8 cellular contexts compared by ENCODE assay signal in the genomic region with DNA sequence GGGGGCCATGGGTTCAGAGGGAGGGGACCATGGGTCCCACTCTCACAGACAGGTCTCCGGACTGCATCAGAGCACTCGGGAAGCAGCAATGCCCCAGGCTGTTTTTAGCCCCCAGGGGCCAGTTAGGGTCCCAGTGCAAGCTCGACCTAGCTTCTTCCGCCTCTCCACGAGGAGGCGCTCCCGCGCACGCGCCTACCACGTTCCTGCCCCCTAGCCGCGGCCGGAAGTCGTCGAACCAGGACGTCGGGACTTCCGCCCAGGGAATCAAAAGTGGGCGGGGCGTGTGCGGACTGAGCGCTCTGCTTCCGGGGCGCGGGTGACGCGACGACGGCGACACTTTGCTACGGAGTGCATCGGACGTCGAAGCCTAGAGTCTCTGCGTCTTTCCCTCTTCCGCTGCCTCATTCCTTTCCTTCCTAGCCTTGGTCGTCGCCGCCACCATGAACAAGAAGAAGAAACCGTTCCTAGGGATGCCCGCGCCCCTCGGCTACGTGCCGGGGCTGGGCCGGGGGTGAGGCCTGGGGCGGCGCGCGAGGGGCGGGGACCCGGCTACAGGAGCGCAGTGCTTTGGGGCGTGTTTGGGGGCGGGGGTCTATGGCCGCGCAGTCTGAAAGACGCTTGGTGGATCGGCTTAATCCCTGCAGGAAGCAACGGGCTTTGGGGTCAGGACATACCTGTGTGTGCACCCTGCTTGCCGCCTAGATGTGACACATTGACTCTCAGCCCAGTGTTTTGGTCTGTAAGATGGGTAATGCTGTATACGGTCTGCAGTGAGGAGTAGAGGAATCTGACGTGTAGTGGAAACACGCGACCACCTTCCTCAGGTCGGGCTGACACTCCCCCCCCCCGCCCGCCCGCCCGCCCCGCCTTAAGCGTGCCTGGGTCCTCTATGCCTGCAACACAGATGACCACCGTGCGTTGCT. TPM values are rescaled to one million over a fixed set of nuclear protein-coding genes. Genes with fewer than 3 reads are reported as not detected.
DNase-seq lines count a peak whose midpoint lies in the region; ATAC-seq, FAIRE-seq and TF ChIP-seq lines count a peak whose summit lies in the region.

A gene with protein sequence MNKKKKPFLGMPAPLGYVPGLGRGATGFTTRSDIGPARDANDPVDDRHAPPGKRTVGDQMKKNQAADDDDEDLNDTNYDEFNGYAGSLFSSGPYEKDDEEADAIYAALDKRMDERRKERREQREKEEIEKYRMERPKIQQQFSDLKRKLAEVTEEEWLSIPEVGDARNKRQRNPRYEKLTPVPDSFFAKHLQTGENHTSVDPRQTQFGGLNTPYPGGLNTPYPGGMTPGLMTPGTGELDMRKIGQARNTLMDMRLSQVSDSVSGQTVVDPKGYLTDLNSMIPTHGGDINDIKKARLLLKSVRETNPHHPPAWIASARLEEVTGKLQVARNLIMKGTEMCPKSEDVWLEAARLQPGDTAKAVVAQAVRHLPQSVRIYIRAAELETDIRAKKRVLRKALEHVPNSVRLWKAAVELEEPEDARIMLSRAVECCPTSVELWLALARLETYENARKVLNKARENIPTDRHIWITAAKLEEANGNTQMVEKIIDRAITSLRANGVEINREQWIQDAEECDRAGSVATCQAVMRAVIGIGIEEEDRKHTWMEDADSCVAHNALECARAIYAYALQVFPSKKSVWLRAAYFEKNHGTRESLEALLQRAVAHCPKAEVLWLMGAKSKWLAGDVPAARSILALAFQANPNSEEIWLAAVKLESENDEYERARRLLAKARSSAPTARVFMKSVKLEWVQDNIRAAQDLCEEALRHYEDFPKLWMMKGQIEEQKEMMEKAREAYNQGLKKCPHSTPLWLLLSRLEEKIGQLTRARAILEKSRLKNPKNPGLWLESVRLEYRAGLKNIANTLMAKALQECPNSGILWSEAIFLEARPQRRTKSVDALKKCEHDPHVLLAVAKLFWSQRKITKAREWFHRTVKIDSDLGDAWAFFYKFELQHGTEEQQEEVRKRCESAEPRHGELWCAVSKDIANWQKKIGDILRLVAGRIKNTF (plus strand): TSS at position 327 of the 923 bp plus-strand sequence. CDS start 114 bp downstream, at position 441.

- WGBS in prostate gland: 2% methylated on average over 72 of the region's 75 CpGs
- WGBS in urinary bladder: under 1% methylated on average over 75 of the region's 75 CpGs

- intact Hi-C loops in T-helper 1 cell treated with Interleukin-12 subunit alpha and Interleukin-12 subunit beta and Interleukin-4 antibody, amounts not matched to agents 30 ng/mL and 1 ng/mL, for 36 hours (cut with micrococcal nuclease): loop anchor here (1.0 to 2.0 kb wide), 12 partner anchors 25 to 461 kb away; partner anchors contain the start of genes ARFRP1, DNAJC5, GMEB2 and PPDPF
- intact Hi-C loops in left ventricle myocardium inferior (cut with micrococcal nuclease): no loop called here
- intact Hi-C loops in prostate gland (cut with DNase I): no loop called here

- H3K36me3 ChIP-seq in left ventricle myocardium inferior: peaks cover 31% of the 10 kb centered on the region
- peaks cover 0 to 7% of the 10 kb centered on the region in 2 donors for H3K36me3 ChIP-seq in prostate gland
- H3K36me3 ChIP-seq in urinary bladder (ENCODE audit: insufficient read depth): no peaks in the 10 kb centered on the region

- peak; percentile 57 for ATAC-seq in HG02852 (IDR thresholded peaks at IDR 0.05; ENCODE audit: unreplicated experiment)

- peak within 1 kb of the TSS; percentile 91 for H3K27ac ChIP-seq in left ventricle myocardium inferior (replicated peaks)
- H3K27ac ChIP-seq in prostate gland: peak within 1 kb of the TSS; percentile 73 to 75
- peak within 1 kb of the TSS; percentile 74 for H3K27ac ChIP-seq in urinary bladder (ENCODE audit: low read depth)

- TF ChIP-seq CTCF in left ventricle myocardium inferior (IDR thresholded peaks at IDR 0.05; ENCODE audit: borderline replicate concordance) (peak; percentile 87), prostate gland (IDR thresholded peaks at IDR 0.05) (peak; percentile 74 to 96 (median 88))

- TF ChIP-seq POLR2A in GM12891 (IDR thresholded peaks at IDR 0.05; ENCODE audit: low read depth, low read length): peak; percentile 84
- no peak for TF ChIP-seq POLR2A in prostate gland (IDR thresholded peaks at IDR 0.05)

- peak; percentile 96 for DNase-seq in GM12891 (ENCODE audit: insufficient read length, low spot score)
- peak; percentile 96 for DNase-seq in NCI-H146 treated with DMSO at 0.1 percent for 48 hours (lab: John Stamatoyannopoulos, UW; ENCODE audit: unreplicated experiment)
- peak; percentile 95 for DNase-seq in amniotic stem cell (lab: John Stamatoyannopoulos, UW)
- peak; percentile 94 for DNase-seq in left ventricle myocardium inferior
- DNase-seq in prostate gland (ENCODE audit: low spot score): peak; percentile 90

- peak within 1 kb of the TSS; percentile 96 for H3K4me3 ChIP-seq in left ventricle myocardium inferior
- peak within 1 kb of the TSS; percentile 79 for H3K4me3 ChIP-seq in prostate gland
- H3K4me3 ChIP-seq in urinary bladder (ENCODE audit: low read depth, low read length): peak within 1 kb of the TSS; percentile 83

- peaks cover 52% of the 10 kb centered on the region for H3K4me1 ChIP-seq in left ventricle myocardium inferior
- peaks cover 7% of the 10 kb centered on the region for H3K4me1 ChIP-seq in prostate gland (replicated peaks)
- no peaks in the 10 kb centered on the region for H3K4me1 ChIP-seq in urinary bladder (ENCODE audit: insufficient read depth)

- H3K27me3 ChIP-seq in left ventricle myocardium inferior (ENCODE audit: low read depth) (no peaks in the 10 kb centered on the region), prostate gland (replicated peaks; ENCODE audit: insufficient read depth) (no peaks in the 10 kb centered on the region)

- peak; percentile 96 for FAIRE-seq in GM12891 (lab: Jason Lieb, UNC)

- H3K9me3 ChIP-seq in left ventricle myocardium inferior (replicated peaks) (no peaks in the 10 kb centered on the region), prostate gland (no peaks in the 10 kb centered on the region)

TF ChIP-seq in GM12891, 5 proteins besides CTCF, POLR2A, EP300 and RAD21:
- peak; percentile 28; the same call in 1 of the 2 replicates for TF ChIP-seq TAF1 (IDR thresholded peaks at IDR 0.05; ENCODE audit: low read depth, low read length)
- TF ChIP-seq POLR2AphosphoS5 (IDR thresholded peaks at IDR 0.05; ENCODE audit: low read depth, low read length): peak; percentile 73
- peak; percentile 64 for TF ChIP-seq SPI1 (IDR thresholded peaks at IDR 0.05; ENCODE audit: low read depth, low read length)
- no peak for TF ChIP-seq PAX5 (IDR thresholded peaks at IDR 0.05; ENCODE audit: insufficient read depth, low read length, severe bottlenecking)
- TF ChIP-seq POU2F2 (IDR thresholded peaks at IDR 0.05; ENCODE audit: low read depth, low read length): peak; percentile 27; the same call in 1 of the 2 replicates

RNA-seq across cellular contexts. Expression of the gene that starts here (rescaled TPM):
- polyA plus RNA-seq in GM12891 (2012; ENCODE audit: low read depth, missing spikeins): 142 TPM
- 85.2 and 85.6 TPM in 2 replicates for total RNA-seq in T-helper 1 cell treated with Interleukin-12 subunit alpha and Interleukin-12 subunit beta and Interleukin-4 antibody, amounts not matched to agents 30 ng/mL and 1 ng/mL, for 36 hours
- total RNA-seq in left ventricle myocardium inferior (46.8 TPM), prostate gland (10 to 100 TPM; 60.9 to 99.6 TPM), urinary bladder (44.1 TPM)
- polyA plus RNA-seq in urinary bladder: 71.8 TPM

Comparison
In these comparisons a context has a peak if more than half of its experiments do, and no peak if none do; other contexts are left out.
1. Peak in every context shown above with its lines: DNase-seq, ATAC-seq, H3K4me3 ChIP-seq and H3K27ac ChIP-seq.